Comparison of ENCODE assay signal across 11 cellular contexts in the genomic region with DNA sequence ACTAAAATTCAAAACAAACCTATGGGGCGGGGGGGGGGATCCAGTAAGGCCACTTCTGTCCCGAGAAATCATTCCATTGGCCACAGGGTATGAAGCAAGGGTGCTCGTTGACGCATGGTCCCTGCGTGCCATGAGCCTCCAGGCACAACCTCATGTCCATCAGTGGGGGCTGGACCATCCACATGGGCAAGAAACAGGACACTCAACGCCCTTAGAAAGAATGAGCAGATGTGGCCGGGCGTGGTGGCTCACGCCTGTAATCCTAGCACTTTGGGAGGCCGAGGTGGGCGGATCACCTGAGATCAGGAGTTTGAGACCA. TPM values are rescaled to one million over a fixed set of nuclear protein-coding genes. Genes with fewer than 3 reads are reported as not detected.
DNase-seq lines count a peak whose midpoint lies in the region; ATAC-seq and TF ChIP-seq lines count a peak whose summit lies in the region.
"Had no signal": no experiment of that assay in that cellular context is flagged by ENCODE, and none has a peak within 500 bp of the region (broad histone marks: within the 10 kb centered on the region; RNA-seq: fewer than 3 reads in every experiment).

No MANE protein-coding gene starts in this region.

- peak overlapping the region; percentile 78 for H3K27ac Mint-ChIP-seq in activated T-helper 1 cell treated with anti-CD3 and anti-CD28 coated beads, Interleukin-12 subunit alpha, Interleukin-12 subunit beta, Interleukin-2, Interleukin-4 antibody, amounts not matched to agents 30 ng/mL and 10 ng/mL and 1 ng/mL, durations not matched to agents 14 hours and 24 hours and 36 hours

- H3K9me3 Mint-ChIP-seq in activated T-helper 1 cell treated with anti-CD3 and anti-CD28 coated beads, Interleukin-12 subunit alpha, Interleukin-12 subunit beta, Interleukin-2, Interleukin-4 antibody, amounts not matched to agents 30 ng/mL and 10 ng/mL and 1 ng/mL, durations not matched to agents 14 hours and 24 hours and 36 hours = no peaks in the 10 kb centered on the region

- TF ChIP-seq EP300 in sigmoid colon (IDR thresholded peaks at IDR 0.05) = no peak

- ATAC-seq in right cardiac atrium = peak; percentile 2 to 41

- peaks cover 0 to 34% (median 22%) of the 10 kb centered on the region in 4 donors for H3K36me3 ChIP-seq in sigmoid colon
- H3K36me3 ChIP-seq: neutrophil had no signal

- no peaks in the 10 kb centered on the region for H3K27me3 ChIP-seq in right cardiac atrium (ENCODE audit: control insufficient read depth, insufficient read depth)
- H3K27me3 ChIP-seq in sigmoid colon = no peaks in the 10 kb centered on the region

- WGBS in right cardiac atrium = 58% methylated on average over 11 of the region's 11 CpGs
- WGBS in sigmoid colon, 2 donors = 26 to 70% methylated on average over 11 of the region's 11 CpGs

- H3K27ac ChIP-seq in right cardiac atrium (ENCODE audit: low read length) (peak overlapping the region; percentile 63), sigmoid colon (peak overlapping the region; percentile 60 to 86 (median 72))
- H3K27ac ChIP-seq: neutrophil had no signal

- intact Hi-C loops in activated T-helper 1 cell treated with anti-CD3 and anti-CD28 coated beads, Interleukin-12 subunit alpha, Interleukin-12 subunit beta, Interleukin-2, Interleukin-4 antibody, amounts not matched to agents 30 ng/mL and 10 ng/mL and 1 ng/mL, durations not matched to agents 14 hours and 24 hours and 36 hours (cut with micrococcal nuclease) = no loop called here
- intact Hi-C loops in right cardiac atrium (cut with DNase I) = no loop called here
- intact Hi-C loops in sigmoid colon (cut with DNase I) = no loop called here

- H3K4me3 ChIP-seq in right cardiac atrium (ENCODE audit: low read length) = no peak overlapping the region
- no peak overlapping the region for H3K4me3 ChIP-seq in sigmoid colon

- H3K27me3 Mint-ChIP-seq in activated T-helper 1 cell treated with anti-CD3 and anti-CD28 coated beads, Interleukin-12 subunit alpha, Interleukin-12 subunit beta, Interleukin-2, Interleukin-4 antibody, amounts not matched to agents 30 ng/mL and 10 ng/mL and 1 ng/mL, durations not matched to agents 14 hours and 24 hours and 36 hours (ENCODE audit: insufficient read depth) = no peaks in the 10 kb centered on the region

- H3K9me3 ChIP-seq in right cardiac atrium (ENCODE audit: control insufficient read depth, low read length) = no peaks in the 10 kb centered on the region
- no peaks in the 10 kb centered on the region for H3K9me3 ChIP-seq in sigmoid colon
- H3K9me3 ChIP-seq: neutrophil had no signal

- H3K36me3 Mint-ChIP-seq in activated T-helper 1 cell treated with anti-CD3 and anti-CD28 coated beads, Interleukin-12 subunit alpha, Interleukin-12 subunit beta, Interleukin-2, Interleukin-4 antibody, amounts not matched to agents 30 ng/mL and 10 ng/mL and 1 ng/mL, durations not matched to agents 14 hours and 24 hours and 36 hours (ENCODE audit: low read depth) = no peaks in the 10 kb centered on the region
- H3K36me3 Mint-ChIP-seq: brain had no signal

- DNase-seq in H4 (ENCODE audit: low spot score) = peak; percentile 82
- no peak for DNase-seq in activated T-helper 1 cell treated with anti-CD3 and anti-CD28 coated beads, Interleukin-12 subunit alpha, Interleukin-12 subunit beta, Interleukin-2, Interleukin-4 antibody, amounts not matched to agents 30 ng/mL and 10 ng/mL and 1 ng/mL, durations not matched to agents 14 hours and 24 hours and 36 hours (ENCODE audit: low spot score)
- no peak for DNase-seq in right cardiac atrium
- no peak for DNase-seq in sigmoid colon
- no peak for DNase-seq in AG08395 (ENCODE audit: low spot score)
- DNase-seq in NCI-H2227 treated with DMSO at 0.1 percent for 48 hours (lab: John Stamatoyannopoulos, UW) = no peak
- DNase-seq in HUDEP-2 (lab: John Stamatoyannopoulos, UW; ENCODE audit: unreplicated experiment in 76 of 76) = no peak
- no peak for DNase-seq in NCI-H128 (lab: John Stamatoyannopoulos, UW; ENCODE audit: unreplicated experiment)
- DNase-seq: hippocampal formation had no signal

- peaks cover 13% of the 10 kb centered on the region for H3K4me1 ChIP-seq in right cardiac atrium (ENCODE audit: control insufficient read depth, insufficient read depth, low read length)
- peaks cover 0 to 54% (median 37%) of the 10 kb centered on the region in 4 donors for H3K4me1 ChIP-seq in sigmoid colon

- H3K4me3 Mint-ChIP-seq in activated T-helper 1 cell treated with anti-CD3 and anti-CD28 coated beads, Interleukin-12 subunit alpha, Interleukin-12 subunit beta, Interleukin-2, Interleukin-4 antibody, amounts not matched to agents 30 ng/mL and 10 ng/mL and 1 ng/mL, durations not matched to agents 14 hours and 24 hours and 36 hours = peak overlapping the region; percentile 64

- peaks cover 19% of the 10 kb centered on the region for H3K4me1 Mint-ChIP-seq in activated T-helper 1 cell treated with anti-CD3 and anti-CD28 coated beads, Interleukin-12 subunit alpha, Interleukin-12 subunit beta, Interleukin-2, Interleukin-4 antibody, amounts not matched to agents 30 ng/mL and 10 ng/mL and 1 ng/mL, durations not matched to agents 14 hours and 24 hours and 36 hours (ENCODE audit: low read depth)

- no peak for TF ChIP-seq POLR2A in sigmoid colon (IDR thresholded peaks at IDR 0.05)

- TF ChIP-seq CTCF in sigmoid colon (IDR thresholded peaks at IDR 0.05) = no peak

RNA-seq across cellular contexts. Expression of a gene that starts 12.1 kb away (rescaled TPM):
- 7.0 and 7.1 TPM in 2 replicates for total RNA-seq in H4 (2014; rRNA removed; shearing (Covaris generic))
- not detected in 2 replicates for total RNA-seq in activated T-helper 1 cell treated with anti-CD3 and anti-CD28 coated beads, Interleukin-12 subunit alpha, Interleukin-12 subunit beta, Interleukin-2, Interleukin-4 antibody, amounts not matched to agents 30 ng/mL and 10 ng/mL and 1 ng/mL, durations not matched to agents 14 hours and 24 hours and 36 hours
- 1,000 to 10,000 TPM in 3 of 4 donors, 100 to 1,000 TPM in 1; 963 to 1,731 (median 1,257) TPM for total RNA-seq in right cardiac atrium
- polyA plus RNA-seq in right cardiac atrium = 447 TPM
- total RNA-seq in sigmoid colon = 100 to 1,000 TPM in 2 of 4 donors, 10 to 100 TPM in 2; 14.8 to 104 (median 60.7) TPM
- 10 to 100 TPM in 1 of 3 donors, 1 to 10 TPM in 2; 6.5 to 71.1 (median 7.2) TPM for polyA plus RNA-seq in sigmoid colon

Comparison
In these comparisons a context has a peak if more than half of its experiments do, and no peak if none do; other contexts are left out.
1. RNA of a gene that starts 12.1 kb away (total RNA-seq): 963 to 1,731 TPM in right cardiac atrium; 14.8 to 104 TPM in sigmoid colon, 7.0 to 7.1 TPM in H4 and not detected in activated T-helper 1 cell treated with anti-CD3 and anti-CD28 coated beads, Interleukin-12 subunit alpha, Interleukin-12 subunit beta, Interleukin-2, Interleukin-4 antibody, amounts not matched to agents 30 ng/mL and 10 ng/mL and 1 ng/mL, durations not matched to agents 14 hours and 24 hours and 36 hours; every median in the first group is over 4 times any median in the second.